Comparison of ENCODE assay signal across 27 cellular contexts in the genomic region with DNA sequence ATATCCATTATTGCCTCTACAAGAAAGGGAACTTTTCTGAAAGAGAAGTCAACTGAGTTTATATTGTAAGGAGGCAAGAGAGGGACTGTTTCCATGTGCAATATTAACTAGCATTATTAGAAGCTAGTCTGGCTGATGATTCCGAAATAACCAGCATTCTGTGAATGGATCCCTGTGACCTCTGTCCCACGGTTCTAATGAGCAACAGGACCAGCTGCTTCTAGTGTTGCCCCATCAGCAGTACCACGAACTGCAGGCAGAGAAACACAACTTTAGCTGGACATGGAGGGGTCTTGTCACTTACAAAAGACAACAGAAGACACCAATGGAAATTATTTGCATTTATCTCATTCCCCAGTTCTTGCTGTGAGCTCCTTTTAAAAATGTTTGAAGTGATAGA.
"Had no signal": no experiment of that assay in that cellular context is flagged by ENCODE, and none has a peak within 500 bp of the region (broad histone marks: within the 10 kb centered on the region; RNA-seq: fewer than 3 reads in every experiment).

No MANE protein-coding gene starts in this region.

- H3K36me3 Mint-ChIP-seq: activated CD8-positive, alpha-beta memory T cell treated with anti-CD3 and anti-CD28 coated beads, Interleukin-2, amount 10 ng/mL, durations not matched to agents 7 days and 5 days; activated naive CD4-positive, alpha-beta T cell treated with anti-CD3 and anti-CD28 coated beads, Interleukin-2, amount 50 U/mL, for 24 hours; IgD-negative memory B cell had no signal

- H3K27me3 Mint-ChIP-seq: activated CD8-positive, alpha-beta memory T cell treated with anti-CD3 and anti-CD28 coated beads, Interleukin-2, amount 10 ng/mL, durations not matched to agents 7 days and 5 days; activated naive CD4-positive, alpha-beta T cell treated with anti-CD3 and anti-CD28 coated beads, Interleukin-2, amount 50 U/mL, for 24 hours; activated T-cell treated with anti-CD3 and anti-CD28 coated beads, Interleukin-2, amount 50 U/mL, for 24 hours had no signal

- FAIRE-seq: bronchial epithelial cell had no signal

- H3K9me3 ChIP-seq: ascending aorta, body of pancreas, Peyer's patch had no signal

- H3K27me3 ChIP-seq: ascending aorta, body of pancreas, Peyer's patch had no signal

- H3K4me3 Mint-ChIP-seq: activated CD8-positive, alpha-beta memory T cell treated with anti-CD3 and anti-CD28 coated beads, Interleukin-2, amount 10 ng/mL, durations not matched to agents 7 days and 5 days; activated naive CD4-positive, alpha-beta T cell treated with anti-CD3 and anti-CD28 coated beads, Interleukin-2, amount 50 U/mL, for 24 hours; activated T-cell treated with anti-CD3 and anti-CD28 coated beads, Interleukin-2, amount 50 U/mL, for 24 hours; activated T-helper 1 cell treated with anti-CD3 and anti-CD28 coated beads, Interleukin-12 subunit alpha, Interleukin-12 subunit beta, Interleukin-2, Interleukin-4 antibody, amounts not matched to agents 30 ng/mL and 10 ng/mL and 1 ng/mL, durations not matched to agents 14 hours and 24 hours and 36 hours; IgD-negative memory B cell; T-helper 1 cell treated with Interleukin-12 subunit alpha and Interleukin-12 subunit beta and Interleukin-4 antibody, amounts not matched to agents 30 μg/mL and 1 μg/mL, for 36 hours had no signal

- ATAC-seq: activated CD4-positive, CD25-positive, alpha-beta regulatory T cell treated with anti-CD3 and anti-CD28 coated beads, Interleukin-2, amount 50 U/mL, for 24 hours; activated CD8-positive, alpha-beta memory T cell treated with anti-CD3 and anti-CD28 coated beads, Interleukin-2, amount 10 ng/mL, durations not matched to agents 7 days and 5 days; body of pancreas had no signal

- H3K4me3 ChIP-seq: ascending aorta, body of pancreas, Peyer's patch had no signal

- H3K36me3 ChIP-seq: ascending aorta, Peyer's patch had no signal

- H3K27ac ChIP-seq: ascending aorta, body of pancreas, Peyer's patch had no signal

- H3K4me1 ChIP-seq: body of pancreas, Peyer's patch had no signal

- H3K9me3 Mint-ChIP-seq: activated T-helper 1 cell treated with anti-CD3 and anti-CD28 coated beads, Interleukin-12 subunit alpha, Interleukin-12 subunit beta, Interleukin-2, Interleukin-4 antibody, amounts not matched to agents 30 ng/mL and 10 ng/mL and 1 ng/mL, durations not matched to agents 14 hours and 24 hours and 36 hours; T-helper 1 cell treated with Interleukin-12 subunit alpha and Interleukin-12 subunit beta and Interleukin-4 antibody, amounts not matched to agents 30 μg/mL and 1 μg/mL, for 36 hours had no signal

- H3K4me1 Mint-ChIP-seq: activated CD8-positive, alpha-beta memory T cell treated with anti-CD3 and anti-CD28 coated beads, Interleukin-2, amount 10 ng/mL, durations not matched to agents 7 days and 5 days; activated naive CD4-positive, alpha-beta T cell treated with anti-CD3 and anti-CD28 coated beads, Interleukin-2, amount 50 U/mL, for 24 hours had no signal

- H3K27ac Mint-ChIP-seq: activated CD8-positive, alpha-beta memory T cell treated with anti-CD3 and anti-CD28 coated beads, Interleukin-2, amount 10 ng/mL, durations not matched to agents 7 days and 5 days; activated naive CD4-positive, alpha-beta T cell treated with anti-CD3 and anti-CD28 coated beads, Interleukin-2, amount 50 U/mL, for 24 hours; activated T-cell treated with anti-CD3 and anti-CD28 coated beads, Interleukin-2, amount 50 U/mL, for 24 hours; activated T-helper 1 cell treated with anti-CD3 and anti-CD28 coated beads, Interleukin-12 subunit alpha, Interleukin-12 subunit beta, Interleukin-2, Interleukin-4 antibody, amounts not matched to agents 30 ng/mL and 10 ng/mL and 1 ng/mL, durations not matched to agents 14 hours and 24 hours and 36 hours; IgD-negative memory B cell; T-helper 1 cell treated with Interleukin-12 subunit alpha and Interleukin-12 subunit beta and Interleukin-4 antibody, amounts not matched to agents 30 μg/mL and 1 μg/mL, for 36 hours had no signal

- DNase-seq: activated CD4-positive, alpha-beta T cell treated with anti-CD3 and anti-CD28 coated beads for 48 hours; activated CD4-positive, alpha-beta T cell treated with anti-CD3 and anti-CD28 coated beads, Interleukin-2, amount 50 U/mL, for 4 hours; activated CD8-positive, alpha-beta memory T cell treated with anti-CD3 and anti-CD28 coated beads, Interleukin-2, amount 10 ng/mL, durations not matched to agents 7 days and 5 days; activated effector memory CD4-positive, alpha-beta T cell treated with Interleukin-2 at 50 U/mL for 16 hours; activated naive CD4-positive, alpha-beta T cell; activated T-cell treated with anti-CD3 and anti-CD28 coated beads, Interleukin-2, amount 50 U/mL, for 24 hours; body of pancreas; KG1; MV-4-11; NCI-H1092 treated with DMSO at 0.1 percent for 48 hours; NCI-H1417 treated with DMSO at 0.1 percent for 48 hours; NCI-H1694; NCI-H2029; NCI-H2107; NCI-H2171 treated with DMSO at 0.1 percent for 48 hours; NCI-H526; NK-92 treated with Interleukin-12 subunit alpha and Interleukin-12 subunit beta, amount 100 ng/mL, for 24 hours; OCI-M1; Peyer's patch; SHP77 had no signal
